Comparison of ENCODE assay signal across 9 cellular contexts in the genomic region with DNA sequence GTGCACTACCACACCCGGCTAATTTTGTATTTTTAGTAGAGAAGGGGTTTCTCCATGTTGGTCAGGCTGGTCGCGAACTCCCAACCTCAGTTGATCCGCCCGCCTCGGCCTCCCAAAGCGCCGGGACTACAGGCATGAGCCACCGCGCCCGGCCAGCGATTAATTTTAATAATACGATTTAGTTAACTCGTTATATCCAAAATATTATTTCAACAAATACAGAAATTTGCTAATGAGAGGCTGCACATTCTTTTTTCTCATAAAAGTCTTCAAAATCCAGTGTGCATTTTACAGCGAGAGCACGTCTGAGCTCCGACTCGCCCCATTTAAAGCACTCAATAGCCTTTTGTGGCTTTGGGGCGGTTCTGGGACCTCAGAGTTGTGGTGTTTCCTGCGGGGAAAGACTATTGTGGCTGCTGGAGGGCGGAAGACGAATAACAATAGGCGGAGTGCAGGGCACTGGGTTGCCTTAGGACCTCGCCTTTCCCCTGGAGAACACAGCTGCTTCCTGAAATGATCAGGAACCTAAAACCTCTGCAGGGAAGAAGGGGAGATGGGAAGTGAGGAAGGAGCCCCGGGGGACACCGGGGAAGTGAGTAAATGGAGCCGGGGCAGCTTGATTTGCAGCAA. TPM values are rescaled to one million over a fixed set of nuclear protein-coding genes. Genes with fewer than 3 reads are reported as not detected.
A peak's percentile ranks its signal among the peaks of the same experiment; 100 is the strongest.
DNase-seq lines count a peak whose midpoint lies in the region; ATAC-seq and TF ChIP-seq lines count a peak whose summit lies in the region.
"Had no signal": no experiment of that assay in that cellular context is flagged by ENCODE, and none has a peak within 500 bp of the region (broad histone marks: within the 10 kb centered on the region; RNA-seq: fewer than 3 reads in every experiment).

No MANE protein-coding gene starts in this region.

- no peak overlapping the region for H3K4me3 ChIP-seq in right atrium auricular region
- peak overlapping the region in 19 of 59 donors; percentile 4 to 34 (median 20) for H3K4me3 ChIP-seq in dorsolateral prefrontal cortex

- peaks cover 2% of the 10 kb centered on the region for H3K27me3 Mint-ChIP-seq in activated CD4-positive, alpha-beta T cell treated with anti-CD3 and anti-CD28 coated beads, Interleukin-2, amount 10 ng/mL, durations not matched to agents 24 days and 14 days
- no peaks in the 10 kb centered on the region for H3K27me3 Mint-ChIP-seq in T-helper 2 cell treated with Interferon-gamma antibody and Interleukin-4, amounts not matched to agents 5 μg/mL and 100 μg/mL, for 36 hours (ENCODE audit: low read depth)

- no peaks in the 10 kb centered on the region for H3K36me3 Mint-ChIP-seq in activated CD4-positive, alpha-beta T cell treated with anti-CD3 and anti-CD28 coated beads, Interleukin-2, amount 10 ng/mL, durations not matched to agents 24 days and 14 days (ENCODE audit: low read depth)
- no peaks in the 10 kb centered on the region for H3K36me3 Mint-ChIP-seq in T-helper 2 cell treated with Interferon-gamma antibody and Interleukin-4, amounts not matched to agents 5 μg/mL and 100 μg/mL, for 36 hours (ENCODE audit: low read depth)

- peak overlapping the region; percentile 78 for H3K4me3 Mint-ChIP-seq in activated CD4-positive, alpha-beta T cell treated with anti-CD3 and anti-CD28 coated beads, Interleukin-2, amount 10 ng/mL, durations not matched to agents 24 days and 14 days
- H3K4me3 Mint-ChIP-seq in T-helper 2 cell treated with Interferon-gamma antibody and Interleukin-4, amounts not matched to agents 5 μg/mL and 100 μg/mL, for 36 hours = peak overlapping the region; percentile 73

- no peaks in the 10 kb centered on the region for H3K27me3 ChIP-seq in right atrium auricular region
- H3K27me3 ChIP-seq in dorsolateral prefrontal cortex = peaks cover 0 to 44% (median 11%) of the 10 kb centered on the region in 45 donors

- intact Hi-C loops in activated CD4-positive, alpha-beta T cell treated with anti-CD3 and anti-CD28 coated beads, Interleukin-2, amount 10 ng/mL, durations not matched to agents 24 days and 14 days (cut with micrococcal nuclease) = loop anchor here (2.0 kb wide), 1 partner anchor 43 kb away; no protein-coding TSS in a partner anchor
- intact Hi-C loops in dorsolateral prefrontal cortex (cut with DNase I) = no loop called here

- TF ChIP-seq POLR2A in GM18505 (IDR thresholded peaks at IDR 0.05; ENCODE audit: borderline replicate concordance, extremely low read depth, insufficient read depth, insufficient read length) = no peak

- no peak for ATAC-seq in stimulated activated naive CD8-positive, alpha-beta T cell treated with anti-CD3 and anti-CD28 coated beads, Interleukin-15, Interleukin-2, amounts not matched to agents 100 U/mL and 50 U/mL, for 24 hours
- ATAC-seq in GM18505 (IDR thresholded peaks at IDR 0.05; ENCODE audit: unreplicated experiment) = no peak

- H3K9me3 ChIP-seq in right atrium auricular region = no peaks in the 10 kb centered on the region

- H3K27ac ChIP-seq in right atrium auricular region = peak overlapping the region; percentile 12 to 13
- H3K27ac ChIP-seq in dorsolateral prefrontal cortex = peak overlapping the region in 14 of 59 donors; percentile 1 to 57 (median 40)

- TF ChIP-seq CTCF in right atrium auricular region (IDR thresholded peaks at IDR 0.05) (no peak), dorsolateral prefrontal cortex (IDR thresholded peaks at IDR 0.05 in 54 of 56, conservative IDR thresholded peaks at IDR 0.05 in 2 of 56; ENCODE audit: low read depth in 1 of 56, partially characterized antibody in 56 of 56) (no peak)

- H3K4me1 ChIP-seq in right atrium auricular region = peaks cover 0 to 38% of the 10 kb centered on the region in 2 donors

- no peaks in the 10 kb centered on the region for H3K9me3 Mint-ChIP-seq in activated CD4-positive, alpha-beta T cell treated with anti-CD3 and anti-CD28 coated beads, Interleukin-2, amount 10 ng/mL, durations not matched to agents 24 days and 14 days
- H3K9me3 Mint-ChIP-seq in T-helper 2 cell treated with Interferon-gamma antibody and Interleukin-4, amounts not matched to agents 5 μg/mL and 100 μg/mL, for 36 hours = no peaks in the 10 kb centered on the region

- H3K4me1 Mint-ChIP-seq in activated CD4-positive, alpha-beta T cell treated with anti-CD3 and anti-CD28 coated beads, Interleukin-2, amount 10 ng/mL, durations not matched to agents 24 days and 14 days = peaks cover 36% of the 10 kb centered on the region
- peaks cover 41% of the 10 kb centered on the region for H3K4me1 Mint-ChIP-seq in T-helper 2 cell treated with Interferon-gamma antibody and Interleukin-4, amounts not matched to agents 5 μg/mL and 100 μg/mL, for 36 hours (ENCODE audit: low read depth)

- DNase-seq in activated CD4-positive, alpha-beta T cell treated with anti-CD3 and anti-CD28 coated beads, Interleukin-2, amount 10 ng/mL, durations not matched to agents 24 days and 14 days = peak; percentile 80
- DNase-seq in activated CD4-positive, alpha-beta T cell treated with anti-CD3 and anti-CD28 coated beads for 1 hour = no peak
- no peak for DNase-seq in T-helper 2 cell treated with Interferon-gamma antibody and Interleukin-4, amounts not matched to agents 5 μg/mL and 100 μg/mL, for 36 hours (ENCODE audit: low spot score)
- no peak for DNase-seq in right atrium auricular region (ENCODE audit: low spot score)
- peak; percentile 47 for DNase-seq in stimulated activated naive CD8-positive, alpha-beta T cell treated with anti-CD3 and anti-CD28 coated beads, Interleukin-15, Interleukin-2, amounts not matched to agents 100 U/mL and 50 U/mL, for 24 hours
- no peak for DNase-seq in dorsolateral prefrontal cortex
- DNase-seq in A172 (ENCODE audit: low spot score) = no peak
- DNase-seq: cerebellar nuclear complex had no signal

- H3K36me3 ChIP-seq in right atrium auricular region = no peaks in the 10 kb centered on the region

- H3K27ac Mint-ChIP-seq in activated CD4-positive, alpha-beta T cell treated with anti-CD3 and anti-CD28 coated beads, Interleukin-2, amount 10 ng/mL, durations not matched to agents 24 days and 14 days = peak overlapping the region; percentile 86
- H3K27ac Mint-ChIP-seq in T-helper 2 cell treated with Interferon-gamma antibody and Interleukin-4, amounts not matched to agents 5 μg/mL and 100 μg/mL, for 36 hours = peak overlapping the region; percentile 88

RNA-seq across cellular contexts. Expression of gene ZSCAN10, which starts 2.9 kb away (rescaled TPM):
- not detected in 2 replicates for total RNA-seq in activated CD4-positive, alpha-beta T cell treated with anti-CD3 and anti-CD28 coated beads, Interleukin-2, amount 10 ng/mL, durations not matched to agents 24 days and 14 days
- total RNA-seq in right atrium auricular region (not detected), dorsolateral prefrontal cortex (under 1 TPM in 8 of 120 experiments, not detected in 112; 0.28 to 0.84 (median 0.41) TPM)
- total RNA-seq in A172 (2014; rRNA removed; shearing (Covaris generic)) = not detected in 2 replicates

RNA-seq across cellular contexts. Expression of gene ZNF205, which starts 10.4 kb away (rescaled TPM):
- 0.21 and 0.47 TPM in 2 replicates for total RNA-seq in activated CD4-positive, alpha-beta T cell treated with anti-CD3 and anti-CD28 coated beads, Interleukin-2, amount 10 ng/mL, durations not matched to agents 24 days and 14 days
- 10 to 100 TPM; 10.5 to 12.4 TPM for total RNA-seq in right atrium auricular region
- total RNA-seq in dorsolateral prefrontal cortex = 10 to 100 TPM in 64 of 120 experiments, 1 to 10 TPM in 56; 6.4 to 18.5 (median 10.4) TPM
- 21.0 and 22.4 TPM in 2 replicates for total RNA-seq in A172 (2014; rRNA removed; shearing (Covaris generic))

RNA-seq across cellular contexts. Expression of gene ZNF213, which starts 32.9 kb away (rescaled TPM):
- 9.5 and 10.6 TPM in 2 replicates for total RNA-seq in activated CD4-positive, alpha-beta T cell treated with anti-CD3 and anti-CD28 coated beads, Interleukin-2, amount 10 ng/mL, durations not matched to agents 24 days and 14 days
- total RNA-seq in right atrium auricular region (1 to 10 TPM; 7.3 to 7.9 TPM), dorsolateral prefrontal cortex (10 to 100 TPM; 15.3 to 32.9 (median 20.5) TPM)
- 2.1 and 4.6 TPM in 2 replicates for total RNA-seq in A172 (2014; rRNA removed; shearing (Covaris generic))

RNA-seq across cellular contexts. Expression of gene IL32, which starts 36.5 kb away (rescaled TPM):
- total RNA-seq in activated CD4-positive, alpha-beta T cell treated with anti-CD3 and anti-CD28 coated beads, Interleukin-2, amount 10 ng/mL, durations not matched to agents 24 days and 14 days = 918 and 934 TPM in 2 replicates
- total RNA-seq in right atrium auricular region = 10 to 100 TPM; 52.9 to 56.0 TPM
- total RNA-seq in dorsolateral prefrontal cortex = 10 to 100 TPM in 42 of 120 experiments, 1 to 10 TPM in 78; 1.7 to 41.8 (median 8.0) TPM
- total RNA-seq in A172 (2014; rRNA removed; shearing (Covaris generic)) = 113 and 115 TPM in 2 replicates

RNA-seq across cellular contexts. Expression of gene MMP25, which starts 55.6 kb away (rescaled TPM):
- total RNA-seq in activated CD4-positive, alpha-beta T cell treated with anti-CD3 and anti-CD28 coated beads, Interleukin-2, amount 10 ng/mL, durations not matched to agents 24 days and 14 days = 8.1 and 10.2 TPM in 2 replicates
- total RNA-seq in right atrium auricular region (1 to 10 TPM in 1 of 2 donors, under 1 TPM in 1; 0.30 to 1.7 TPM), dorsolateral prefrontal cortex (1 to 10 TPM in 38 of 120 experiments, under 1 TPM in 76, not detected in 6; 0.12 to 7.8 (median 0.77) TPM)
- 0.53 and 1.6 TPM in 2 replicates for total RNA-seq in A172 (2014; rRNA removed; shearing (Covaris generic))

Comparison
In these comparisons a context has a peak if more than half of its experiments do, and no peak if none do; other contexts are left out.
1. DNase-seq: peak in activated CD4-positive, alpha-beta T cell treated with anti-CD3 and anti-CD28 coated beads, Interleukin-2, amount 10 ng/mL, durations not matched to agents 24 days and 14 days (single experiment) and stimulated activated naive CD8-positive, alpha-beta T cell treated with anti-CD3 and anti-CD28 coated beads, Interleukin-15, Interleukin-2, amounts not matched to agents 100 U/mL and 50 U/mL, for 24 hours (single experiment); none in activated CD4-positive, alpha-beta T cell treated with anti-CD3 and anti-CD28 coated beads for 1 hour (single experiment), T-helper 2 cell treated with Interferon-gamma antibody and Interleukin-4, amounts not matched to agents 5 μg/mL and 100 μg/mL, for 36 hours (single experiment), right atrium auricular region (single experiment), dorsolateral prefrontal cortex (0 of 10) and A172 (single experiment).